Comparison of ENCODE assay signal across 8 cellular contexts in the genomic region with DNA sequence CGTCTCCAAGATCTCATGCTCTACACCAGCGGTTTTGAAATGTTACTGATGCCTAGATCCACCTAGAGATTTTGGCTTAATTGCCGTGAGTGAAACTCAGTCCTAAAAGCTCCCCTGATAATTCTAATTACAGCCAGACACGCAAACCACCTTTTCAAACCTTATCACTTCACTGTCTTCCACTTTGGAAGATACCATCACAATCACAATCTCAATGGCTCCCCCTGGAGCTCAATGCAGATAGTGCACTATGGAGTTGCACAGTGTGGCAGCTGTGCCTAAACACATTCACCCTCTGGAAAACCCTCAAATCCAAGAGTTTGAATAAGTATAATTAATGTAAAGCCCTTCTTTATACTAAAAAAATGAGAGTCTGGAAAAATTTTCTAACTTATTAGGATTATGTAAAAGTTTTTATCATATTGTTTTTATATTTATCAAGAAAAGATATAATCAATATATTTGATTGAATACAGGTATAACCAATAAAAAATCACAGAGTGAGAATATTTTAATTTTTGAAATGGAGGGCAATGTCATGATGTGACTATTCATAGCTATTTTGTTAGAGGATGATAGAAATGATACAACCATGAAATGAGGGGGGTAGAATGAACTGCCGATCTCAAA.
DNase-seq lines count a peak whose midpoint lies in the region; ATAC-seq, FAIRE-seq and TF ChIP-seq lines count a peak whose summit lies in the region.

No MANE protein-coding gene starts in this region.

- DNase-seq in AG20443 (ENCODE audit: low spot score) (peak; percentile 34), NCI-H2029 treated with DMSO at 0.1 percent for 48 hours (lab: John Stamatoyannopoulos, UW) (peak; percentile 32), erythroblast (lab: John Stamatoyannopoulos, UW) (peak; percentile 39 to 52), naive B cell (peak; percentile 8), urothelium cell line (ENCODE audit: low spot score) (peak; percentile 47)

- no peaks in the 10 kb centered on the region for H3K9me3 Mint-ChIP-seq in naive B cell

- H3K36me3 Mint-ChIP-seq in naive B cell = no peaks in the 10 kb centered on the region

- H3K4me1 Mint-ChIP-seq in naive B cell = no peaks in the 10 kb centered on the region

- no peak overlapping the region for H3K27ac Mint-ChIP-seq in naive B cell

- H3K27me3 Mint-ChIP-seq in naive B cell = no peaks in the 10 kb centered on the region

- no peak overlapping the region for H3K4me3 Mint-ChIP-seq in naive B cell

- FAIRE-seq in TTC549 (lab: Jason Lieb, UNC) (peak; percentile 89), urothelium cell line (lab: Jason Lieb, UNC) (peak; percentile 71)

- peak; percentile 95 for ATAC-seq in GM18868 (IDR thresholded peaks at IDR 0.05; ENCODE audit: unreplicated experiment)
- peak; percentile 83 for ATAC-seq in HG03060 (IDR thresholded peaks at IDR 0.05; ENCODE audit: low read depth, unreplicated experiment)
- peak in 1 of 2 donors; percentile 52 for ATAC-seq in naive B cell (ENCODE audit: low read depth in 2 of 2)

- TF ChIP-seq POLR2A in erythroblast (IDR thresholded peaks at IDR 0.05; ENCODE audit: low read length) = no peak
